8 cellular contexts compared by ENCODE assay signal in the genomic region with DNA sequence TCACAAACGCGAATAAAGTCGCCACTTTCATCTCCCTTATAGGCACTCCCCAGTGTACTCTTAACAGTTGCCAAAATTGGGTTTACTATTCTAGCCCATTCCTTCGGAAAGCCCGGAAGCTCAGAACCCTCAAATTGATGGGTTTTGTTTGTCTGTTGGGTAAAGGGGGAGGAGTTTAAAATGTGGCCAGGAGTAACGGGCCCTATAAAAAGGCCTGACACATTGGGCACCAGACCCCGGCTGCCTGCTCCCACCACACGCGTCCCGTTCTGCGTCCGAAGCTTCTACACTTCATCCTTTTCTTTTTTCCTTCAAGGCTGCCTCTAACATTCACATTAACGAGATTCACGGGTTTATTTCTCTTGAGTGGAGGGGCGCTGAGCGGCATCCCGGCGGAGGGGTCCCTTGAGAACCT. TPM values are rescaled to one million over a fixed set of nuclear protein-coding genes. Genes with fewer than 3 reads are reported as not detected.
DNase-seq lines count a peak whose midpoint lies in the region; ATAC-seq and TF ChIP-seq lines count a peak whose summit lies in the region.

No MANE protein-coding gene starts in this region.

- H3K4me3 Mint-ChIP-seq in CD4-positive, CD25-positive, alpha-beta regulatory T cell: peak overlapping the region; percentile 94 to 98 (median 94)
- peak overlapping the region; percentile 88 for H3K4me3 Mint-ChIP-seq in mesothelial cell of epicardium

- peaks cover 21% of the 10 kb centered on the region for H3K36me3 ChIP-seq in CD4-positive, CD25-positive, alpha-beta regulatory T cell (ENCODE audit: control insufficient read depth, insufficient read depth, low read length)
- peaks cover 4 to 20% of the 10 kb centered on the region in 2 donors for H3K36me3 ChIP-seq in ascending aorta

- ATAC-seq in CD4-positive, CD25-positive, alpha-beta regulatory T cell (ENCODE audit: low read depth in 2 of 2): no peak
- ATAC-seq in HG03045 (IDR thresholded peaks at IDR 0.05; ENCODE audit: unreplicated experiment): peak; percentile 0
- ATAC-seq in HG03025 (IDR thresholded peaks at IDR 0.05; ENCODE audit: low FRiP score, unreplicated experiment): no peak
- ATAC-seq in HG03460 (IDR thresholded peaks at IDR 0.05; ENCODE audit: unreplicated experiment): no peak
- no peak for ATAC-seq in GM19351 (IDR thresholded peaks at IDR 0.05; ENCODE audit: unreplicated experiment)
- ATAC-seq in left lobe of liver: no peak

- peaks cover 18% of the 10 kb centered on the region for H3K36me3 Mint-ChIP-seq in CD4-positive, CD25-positive, alpha-beta regulatory T cell
- peaks cover 5% of the 10 kb centered on the region for H3K36me3 Mint-ChIP-seq in mesothelial cell of epicardium

- peaks cover 12 to 27% (median 20%) of the 10 kb centered on the region in 4 donors for H3K4me1 Mint-ChIP-seq in CD4-positive, CD25-positive, alpha-beta regulatory T cell
- H3K4me1 Mint-ChIP-seq in mesothelial cell of epicardium: peaks cover 13% of the 10 kb centered on the region

- intact Hi-C loops in ascending aorta (cut with DNase I): loop anchor here (1.0 kb wide), 4 partner anchors 18 to 229 kb away; partner anchors contain the start of gene ZFAND2B

- H3K27me3 ChIP-seq in CD4-positive, CD25-positive, alpha-beta regulatory T cell (ENCODE audit: control insufficient read depth, insufficient read depth, low read length): no peaks in the 10 kb centered on the region
- no peaks in the 10 kb centered on the region for H3K27me3 ChIP-seq in ascending aorta

- H3K27ac ChIP-seq in CD4-positive, CD25-positive, alpha-beta regulatory T cell (ENCODE audit: insufficient read depth, low read length, poor library complexity, severe bottlenecking): peak overlapping the region; percentile 83
- peak overlapping the region; percentile 86 to 89 for H3K27ac ChIP-seq in ascending aorta

- H3K4me3 ChIP-seq in CD4-positive, CD25-positive, alpha-beta regulatory T cell (ENCODE audit: low read depth, low read length): peak overlapping the region; percentile 43
- H3K4me3 ChIP-seq in ascending aorta: peak overlapping the region; percentile 66 to 86

- H3K27me3 Mint-ChIP-seq in CD4-positive, CD25-positive, alpha-beta regulatory T cell: peaks cover 5% of the 10 kb centered on the region
- H3K27me3 Mint-ChIP-seq in mesothelial cell of epicardium (ENCODE audit: low read depth): peaks cover 5% of the 10 kb centered on the region

- H3K27ac Mint-ChIP-seq in CD4-positive, CD25-positive, alpha-beta regulatory T cell: peak overlapping the region; percentile 83 to 93 (median 90)
- peak overlapping the region; percentile 93 for H3K27ac Mint-ChIP-seq in mesothelial cell of epicardium

- H3K4me1 ChIP-seq in CD4-positive, CD25-positive, alpha-beta regulatory T cell (ENCODE audit: control insufficient read depth, insufficient read depth, low read length, poor library complexity, severe bottlenecking): peaks cover 13% of the 10 kb centered on the region
- peaks cover 0 to 8% of the 10 kb centered on the region in 2 donors for H3K4me1 ChIP-seq in ascending aorta

- TF ChIP-seq CTCF in ascending aorta (IDR thresholded peaks at IDR 0.05) (no peak), mesothelial cell of epicardium (IDR thresholded peaks at IDR 0.05; ENCODE audit: unreplicated experiment) (no peak)

- no peaks in the 10 kb centered on the region for H3K9me3 ChIP-seq in CD4-positive, CD25-positive, alpha-beta regulatory T cell (ENCODE audit: control insufficient read depth in 2 of 2, low read length in 2 of 2)
- H3K9me3 ChIP-seq in ascending aorta: no peaks in the 10 kb centered on the region

- no peaks in the 10 kb centered on the region for H3K9me3 Mint-ChIP-seq in CD4-positive, CD25-positive, alpha-beta regulatory T cell
- H3K9me3 Mint-ChIP-seq in mesothelial cell of epicardium: no peaks in the 10 kb centered on the region

- peak in 1 of 3 donors; percentile 15 for DNase-seq in CD4-positive, CD25-positive, alpha-beta regulatory T cell
- DNase-seq in ascending aorta (ENCODE audit: low spot score in 2 of 2) (no peak), mesothelial cell of epicardium (ENCODE audit: low spot score in 2 of 2, unreplicated experiment in 2 of 2) (no peak), left lobe of liver (ENCODE audit: low spot score) (no peak)

RNA-seq across cellular contexts. Expression of gene NHEJ1, which starts 0.8 kb away (rescaled TPM):
- 12.9 TPM for total RNA-seq in CD4-positive, CD25-positive, alpha-beta regulatory T cell
- polyA plus RNA-seq in CD4-positive, CD25-positive, alpha-beta regulatory T cell: 10 to 100 TPM; 24.6 to 29.1 (median 26.8) TPM
- total RNA-seq in ascending aorta (21.6 TPM), mesothelial cell of epicardium (11.0 to 11.7 TPM (median 11.5 TPM) in 3 replicates), left lobe of liver (7.8 TPM)

RNA-seq across cellular contexts. Expression of gene SLC23A3, which starts 10.1 kb away (rescaled TPM):
- 1.3 TPM for total RNA-seq in CD4-positive, CD25-positive, alpha-beta regulatory T cell
- polyA plus RNA-seq in CD4-positive, CD25-positive, alpha-beta regulatory T cell: not detected
- total RNA-seq in ascending aorta (14.2 TPM), mesothelial cell of epicardium (1.6 to 2.6 TPM (median 1.7 TPM) in 3 replicates), left lobe of liver (2.8 TPM)

RNA-seq across cellular contexts. Expression of gene CNPPD1, which starts 16.9 kb away (rescaled TPM):
- 68.2 TPM for total RNA-seq in CD4-positive, CD25-positive, alpha-beta regulatory T cell
- polyA plus RNA-seq in CD4-positive, CD25-positive, alpha-beta regulatory T cell: 100 to 1,000 TPM; 100 to 143 (median 113) TPM
- total RNA-seq in ascending aorta: 49.4 TPM
- total RNA-seq in mesothelial cell of epicardium: 24.4 to 28.2 TPM (median 27.5 TPM) in 3 replicates
- 31.2 TPM for total RNA-seq in left lobe of liver

RNA-seq across cellular contexts. Expression of gene RETREG2, which starts 18.3 kb away (rescaled TPM):
- 84.7 TPM for total RNA-seq in CD4-positive, CD25-positive, alpha-beta regulatory T cell
- polyA plus RNA-seq in CD4-positive, CD25-positive, alpha-beta regulatory T cell: 10 to 100 TPM; 62.8 to 89.7 (median 72.1) TPM
- 83.5 TPM for total RNA-seq in ascending aorta
- 70.0 to 75.2 TPM (median 74.2 TPM) in 3 replicates for total RNA-seq in mesothelial cell of epicardium
- total RNA-seq in left lobe of liver: 54.8 TPM

RNA-seq across cellular contexts. Expression of gene ZFAND2B, which starts 46.8 kb away (rescaled TPM):
- total RNA-seq in CD4-positive, CD25-positive, alpha-beta regulatory T cell: 70.8 TPM
- polyA plus RNA-seq in CD4-positive, CD25-positive, alpha-beta regulatory T cell: 10 to 100 TPM; 54.4 to 72.1 (median 64.0) TPM
- total RNA-seq in ascending aorta: 225 TPM
- total RNA-seq in mesothelial cell of epicardium: 27.4 to 29.2 TPM (median 27.8 TPM) in 3 replicates
- total RNA-seq in left lobe of liver: 28.6 TPM
